In the genomic region with DNA sequence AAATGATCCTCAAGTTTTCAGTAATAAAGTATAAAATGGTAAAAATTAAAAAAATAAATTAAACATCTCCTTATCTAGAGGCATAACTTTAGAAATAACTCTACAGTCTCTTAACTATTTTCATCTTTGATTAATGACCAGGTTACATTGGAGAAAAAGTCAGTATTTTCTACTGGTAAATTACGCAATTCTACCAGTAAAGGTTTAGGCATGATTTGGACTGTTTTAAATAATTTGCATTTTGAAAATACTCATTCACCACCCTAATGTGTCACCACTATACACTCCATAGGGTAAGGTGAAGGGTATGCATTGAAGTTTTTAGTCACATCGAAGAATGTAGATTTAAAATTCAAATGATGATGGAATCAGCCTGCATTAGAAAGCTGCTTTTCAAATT, we compare ENCODE assay signal across 22 cellular contexts. TPM values are rescaled to one million over a fixed set of nuclear protein-coding genes. Genes with fewer than 3 reads are reported as not detected.
"Had no signal": no experiment of that assay in that cellular context is flagged by ENCODE, and none has a peak within 500 bp of the region (broad histone marks: within the 10 kb centered on the region; RNA-seq: fewer than 3 reads in every experiment).

No MANE protein-coding gene starts in this region.

- DNase-seq: Karpas-422, KG1, MV-4-11, NCI-H1048, NCI-H1105, NCI-H1436 treated with DMSO at 0.1 percent for 48 hours, NCI-H1694, NCI-H187 treated with DMSO at 0.1 percent for 48 hours, NCI-H2227 treated with DMSO at 0.1 percent for 48 hours, NCI-H524, NCI-H526 treated with DMSO at 0.1 percent for 48 hours, PC-9, Peyer's patch, SHP77 treated with DMSO at 0.1 percent for 48 hours, SJCRH30, T-helper 1 cell, T-helper 17 cell had no signal

- H3K36me3 ChIP-seq: Peyer's patch, SJCRH30 had no signal

- ATAC-seq: Right ventricle myocardium inferior, T-helper 17 cell had no signal

- FAIRE-seq: HTR-8/SVneo had no signal

- H3K4me1 ChIP-seq: Peyer's patch, SJCRH30 had no signal

- H3K27me3 ChIP-seq: Peyer's patch, SJCRH30 had no signal

- H3K9me3 ChIP-seq: Peyer's patch, SJCRH30 had no signal

- H3K4me3 ChIP-seq: PC-9, Peyer's patch had no signal

- H3K27ac ChIP-seq: HL-60, PC-9, Peyer's patch, SJCRH30 had no signal

- H3K4me2 ChIP-seq: PC-9 had no signal

- H2AFZ ChIP-seq: PC-9 had no signal

RNA-seq across cellular contexts. Expression of a gene that starts 45.9 kb away (rescaled TPM):
- total RNA-seq: MCF 10A, OCI-LY7, PC-9, T-helper 17 cell had no signal
